Comparison of ENCODE assay signal across 15 cellular contexts in the genomic region with DNA sequence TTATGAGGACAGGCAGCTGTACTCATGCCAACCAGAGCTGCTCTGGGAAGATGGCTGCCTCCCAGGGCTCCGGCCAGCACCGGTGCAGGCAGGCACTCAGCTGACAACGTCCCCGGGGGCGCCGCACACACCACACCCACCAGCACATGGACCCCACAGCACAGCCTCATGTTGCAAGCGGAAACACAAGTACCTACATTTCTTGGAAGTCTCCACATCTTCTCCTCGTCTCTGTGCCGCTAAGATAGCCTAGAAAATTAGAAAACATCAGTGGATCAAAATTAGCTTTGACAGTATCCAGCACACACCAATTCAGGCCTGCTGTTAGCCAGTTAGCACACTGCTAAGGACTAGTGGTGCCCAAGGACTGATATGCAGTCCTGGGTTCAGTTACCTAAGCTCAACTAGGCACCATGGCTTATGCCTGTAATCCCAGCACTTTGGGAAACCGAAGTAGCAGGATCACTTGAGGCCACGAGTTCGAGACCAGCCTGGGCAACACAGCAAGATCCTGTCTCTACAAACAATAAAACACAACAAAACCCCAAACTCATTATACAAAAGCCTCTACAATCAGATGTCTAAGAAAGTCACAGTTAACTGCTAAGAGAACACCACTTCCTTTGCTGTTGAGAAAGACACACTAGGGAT. TPM values are rescaled to one million over a fixed set of nuclear protein-coding genes. Genes with fewer than 3 reads are reported as not detected.
DNase-seq lines count a peak whose midpoint lies in the region; ATAC-seq and TF ChIP-seq lines count a peak whose summit lies in the region.
"Had no signal": no experiment of that assay in that cellular context is flagged by ENCODE, and none has a peak within 500 bp of the region (broad histone marks: within the 10 kb centered on the region; RNA-seq: fewer than 3 reads in every experiment).

No MANE protein-coding gene starts in this region.

- TF ChIP-seq CTCF in CD4-positive, alpha-beta T cell (IDR thresholded peaks at IDR 0.05), result no peak
- TF ChIP-seq CTCF in RWPE1 (conservative IDR thresholded peaks at IDR 0.05; ENCODE audit: low read depth) (no peak), chondrocyte (IDR thresholded peaks at IDR 0.05) (no peak)

- no peaks in the 10 kb centered on the region for H3K9me3 Mint-ChIP-seq in CD4-positive, alpha-beta T cell
- no peaks in the 10 kb centered on the region for H3K9me3 Mint-ChIP-seq in chondrocyte (ENCODE audit: low read depth)

- H3K36me3 Mint-ChIP-seq in CD4-positive, alpha-beta T cell (ENCODE audit: low read depth), result peaks cover 22% of the 10 kb centered on the region
- peaks cover 6% of the 10 kb centered on the region for H3K36me3 Mint-ChIP-seq in chondrocyte (ENCODE audit: low read depth)

- no peak overlapping the region for H3K27ac Mint-ChIP-seq in CD4-positive, alpha-beta T cell
- no peak overlapping the region for H3K27ac Mint-ChIP-seq in chondrocyte (ENCODE audit: unreplicated experiment)

- H3K4me1 Mint-ChIP-seq in CD4-positive, alpha-beta T cell (ENCODE audit: low read depth), result peaks cover 15% of the 10 kb centered on the region
- peaks cover 14% of the 10 kb centered on the region for H3K4me1 Mint-ChIP-seq in chondrocyte (ENCODE audit: low read depth)

- H3K4me3 Mint-ChIP-seq in CD4-positive, alpha-beta T cell, result peak overlapping the region; percentile 45
- no peak overlapping the region for H3K4me3 Mint-ChIP-seq in chondrocyte (ENCODE audit: unreplicated experiment)

- H3K27me3 ChIP-seq in CD4-positive, alpha-beta T cell (ENCODE audit: control insufficient read depth, insufficient read depth, low read length), result no peaks in the 10 kb centered on the region
- H3K27me3 ChIP-seq: breast epithelium, sigmoid colon, tibial nerve had no signal

- H3K9me3 ChIP-seq in CD4-positive, alpha-beta T cell (ENCODE audit: control insufficient read depth, low read length), result no peaks in the 10 kb centered on the region
- H3K9me3 ChIP-seq: breast epithelium, sigmoid colon, tibial nerve had no signal

- intact Hi-C loops in CD4-positive, alpha-beta T cell (cut with DNase I, micrococcal nuclease), result no loop called here

- H3K27ac ChIP-seq in CD4-positive, alpha-beta T cell (ENCODE audit: low read depth, low read length), result no peak overlapping the region
- H3K27ac ChIP-seq in RWPE1, result peak overlapping the region; percentile 98
- H3K27ac ChIP-seq: breast epithelium, C4-2B, tibial nerve had no signal

- DNase-seq in CD4-positive, alpha-beta T cell, result no peak
- DNase-seq in RWPE1 (ENCODE audit: low spot score) (no peak), left lobe of liver (ENCODE audit: low spot score) (no peak), chondrocyte (ENCODE audit: low spot score) (no peak)
- no peak for DNase-seq in activated CD4-positive, CD25-positive, alpha-beta regulatory T cell (lab: John Stamatoyannopoulos, UW)
- DNase-seq in effector CD4-positive, alpha-beta T cell, result no peak
- DNase-seq: activated CD4-positive, alpha-beta T cell treated with anti-CD3 and anti-CD28 coated beads for 36 hours; EL; mammary epithelial cell; NCI-H1092 treated with DMSO at 0.1 percent for 48 hours; sigmoid colon; stimulated activated CD4-positive, alpha-beta T cell treated with anti-CD3 and anti-CD28 coated beads, Interleukin-2, amount 100 ng/mL, for 48 hours had no signal

- POLR2A ChIA-PET in CD4-positive, alpha-beta T cell (lab: Charles Lee), result interaction anchor here (0.6 to 1.2 kb wide), 2 partner anchors 17 to 97 kb away, joined by 3 read pairs; no protein-coding TSS in a partner anchor
- POLR2A ChIA-PET in RWPE1 (lab: Yijun Ruan, JAX; ENCODE audit: low non-redundant PET), result no interaction called here

- CTCF ChIA-PET in CD4-positive, alpha-beta T cell (lab: Charles Lee), result interaction anchor here (1.8 kb wide), 1 partner anchor 21 kb away, joined by 5 read pairs; a partner anchor contains a TSS
- CTCF ChIA-PET in RWPE1 (lab: Yijun Ruan, JAX), result no interaction called here

- no peaks in the 10 kb centered on the region for H3K27me3 Mint-ChIP-seq in CD4-positive, alpha-beta T cell
- H3K27me3 Mint-ChIP-seq in chondrocyte (ENCODE audit: low read depth), result no peaks in the 10 kb centered on the region
- H3K27me3 Mint-ChIP-seq: activated CD4-positive, alpha-beta T cell treated with anti-CD3 and anti-CD28 coated beads for 36 hours had no signal

- no peak for ATAC-seq in CD4-positive, alpha-beta T cell (ENCODE audit: poor library complexity)
- ATAC-seq in left lobe of liver, result peak; percentile 0
- ATAC-seq: activated CD4-positive, alpha-beta T cell treated with anti-CD3 and anti-CD28 coated beads for 36 hours had no signal

RNA-seq across cellular contexts. Expression of a gene that starts 2.4 kb away (rescaled TPM):
- 100 to 1,000 TPM; 215 to 220 TPM for total RNA-seq in CD4-positive, alpha-beta T cell
- total RNA-seq in left lobe of liver (232 TPM), chondrocyte (296 to 328 TPM (median 320 TPM) in 3 replicates)

RNA-seq across cellular contexts. Expression of a gene that starts 11.6 kb away (rescaled TPM):
- 1 to 10 TPM; 2.2 to 3.4 TPM for total RNA-seq in CD4-positive, alpha-beta T cell
- total RNA-seq in left lobe of liver (28.6 TPM), chondrocyte (7.7 to 9.2 TPM (median 7.7 TPM) in 3 replicates)

RNA-seq across cellular contexts. Expression of a gene that starts 14.5 kb away (rescaled TPM):
- total RNA-seq in CD4-positive, alpha-beta T cell, result 10 to 100 TPM; 13.6 to 17.8 TPM
- 58.2 TPM for total RNA-seq in left lobe of liver
- total RNA-seq in chondrocyte, result 165 to 193 TPM (median 192 TPM) in 3 replicates

RNA-seq across cellular contexts. Expression of a gene that starts 21.5 kb away (rescaled TPM):
- 1 to 10 TPM; 1.1 to 1.2 TPM for total RNA-seq in CD4-positive, alpha-beta T cell
- total RNA-seq in left lobe of liver, result 4.1 TPM
- total RNA-seq in chondrocyte, result 6.3 to 7.5 TPM (median 7.4 TPM) in 3 replicates

RNA-seq across cellular contexts. Expression of a gene that starts 22.6 kb away (rescaled TPM):
- total RNA-seq in CD4-positive, alpha-beta T cell, result 10 to 100 TPM; 10.6 to 11.6 TPM
- total RNA-seq in left lobe of liver (7.4 TPM), chondrocyte (9.6 to 12.4 TPM (median 10.4 TPM) in 3 replicates)
